31 cellular contexts compared by ENCODE assay signal in the genomic region with DNA sequence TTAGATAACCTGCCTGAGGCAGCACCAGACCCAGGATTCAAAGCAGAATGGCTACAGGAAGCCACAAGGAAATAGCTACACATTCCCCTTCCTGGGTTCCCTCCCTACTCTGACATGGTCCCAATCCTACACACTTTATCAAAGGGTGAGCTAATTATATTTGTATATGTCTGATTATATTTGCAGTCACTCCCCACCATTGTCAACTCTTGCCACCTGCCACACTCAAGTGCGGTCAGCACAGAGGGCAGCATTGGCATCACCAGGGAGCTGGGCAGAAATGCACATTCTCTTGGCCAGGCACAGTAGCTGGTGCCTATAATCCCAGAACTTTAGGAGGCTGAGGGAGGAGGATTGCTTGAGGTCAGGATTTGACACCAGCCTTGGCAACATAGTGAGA.
DNase-seq lines count a peak whose midpoint lies in the region; ATAC-seq, FAIRE-seq and TF ChIP-seq lines count a peak whose summit lies in the region.
"Had no signal": no experiment of that assay in that cellular context is flagged by ENCODE, and none has a peak within 500 bp of the region (broad histone marks: within the 10 kb centered on the region; RNA-seq: fewer than 3 reads in every experiment).

No MANE protein-coding gene starts in this region.

- H3K27me3 ChIP-seq in ascending aorta (no peaks in the 10 kb centered on the region), subcutaneous abdominal adipose tissue (ENCODE audit: control insufficient read depth in 5 of 5, insufficient read depth in 4 of 5, low read length in 5 of 5) (peaks cover 0 to 2% (median 0%) of the 10 kb centered on the region in 5 donors), MG63 (no peaks in the 10 kb centered on the region), SJCRH30 (no peaks in the 10 kb centered on the region)
- H3K27me3 ChIP-seq: colonic mucosa had no signal

- no peak for FAIRE-seq in D721Med (lab: Jason Lieb, UNC)
- FAIRE-seq: bronchial epithelial cell, kidney had no signal

- no peaks in the 10 kb centered on the region for H3K9me3 ChIP-seq in ascending aorta
- H3K9me3 ChIP-seq in subcutaneous abdominal adipose tissue (ENCODE audit: control insufficient read depth in 5 of 5, low read length in 5 of 5), result no peaks in the 10 kb centered on the region
- H3K9me3 ChIP-seq in MG63, result no peaks in the 10 kb centered on the region
- H3K9me3 ChIP-seq in SJCRH30 (replicated peaks), result no peaks in the 10 kb centered on the region
- H3K9me3 ChIP-seq: colonic mucosa, lower lobe of right lung had no signal

- TF ChIP-seq CTCF in ascending aorta (IDR thresholded peaks at IDR 0.05) (no peak), D721Med (IDR thresholded peaks at IDR 0.05; ENCODE audit: insufficient read depth, missing control alignments) (no peak)

- no peak overlapping the region for H3K4me3 ChIP-seq in ascending aorta
- H3K4me3 ChIP-seq in subcutaneous abdominal adipose tissue (ENCODE audit: low read depth in 1 of 5, low read length in 5 of 5), result no peak overlapping the region
- H3K4me3 ChIP-seq in MG63, result no peak overlapping the region
- no peak overlapping the region for H3K4me3 ChIP-seq in SJCRH30
- H3K4me3 ChIP-seq: colonic mucosa, lower lobe of right lung, smooth muscle cell had no signal

- ATAC-seq in left colon, result peak; percentile 77
- ATAC-seq: effector memory CD8-positive, alpha-beta T cell; naive thymus-derived CD8-positive, alpha-beta T cell; T-cell had no signal

- H3K27ac ChIP-seq in ascending aorta, result peak overlapping the region; percentile 89 to 95
- peak overlapping the region; percentile 99 for H3K27ac ChIP-seq in subcutaneous abdominal adipose tissue (ENCODE audit: low read depth, low read length)
- no peak overlapping the region for H3K27ac ChIP-seq in SJCRH30
- H3K27ac ChIP-seq: C4-2B, colonic mucosa, HL-60, lower lobe of right lung had no signal

- H3K36me3 ChIP-seq in ascending aorta (peaks cover 69 to 75% of the 10 kb centered on the region in 2 donors), subcutaneous abdominal adipose tissue (ENCODE audit: control insufficient read depth in 5 of 5, insufficient read depth in 5 of 5, low read length in 5 of 5) (peaks cover 14 to 77% (median 57%) of the 10 kb centered on the region in 5 donors), MG63 (no peaks in the 10 kb centered on the region), SJCRH30 (no peaks in the 10 kb centered on the region)
- H3K36me3 ChIP-seq: colonic mucosa had no signal

- peaks cover 25 to 51% of the 10 kb centered on the region in 2 donors for H3K4me1 ChIP-seq in ascending aorta
- H3K4me1 ChIP-seq in subcutaneous abdominal adipose tissue (ENCODE audit: control insufficient read depth in 5 of 5, insufficient read depth in 5 of 5, low read length in 5 of 5), result peaks cover 23 to 62% (median 57%) of the 10 kb centered on the region in 5 donors
- H3K4me1 ChIP-seq in SJCRH30, result no peaks in the 10 kb centered on the region

- DNase-seq in NCI-H748 (lab: John Stamatoyannopoulos, UW; ENCODE audit: unreplicated experiment) (peak; percentile 8), NCI-H748 treated with DMSO at 0.1 percent for 48 hours (lab: John Stamatoyannopoulos, UW) (no peak), ascending aorta (ENCODE audit: low spot score in 2 of 2) (no peak), left colon (peak; percentile 22 to 38), D721Med (ENCODE audit: insufficient read length, low spot score) (no peak), MG63 (no peak), SJCRH30 (no peak)
- DNase-seq: 8988T; activated CD4-positive, alpha-beta T cell treated with anti-CD3 and anti-CD28 coated beads for 48 hours; activated T-cell treated with anti-CD3 and anti-CD28 coated beads for 4 hours; colonic mucosa; DND-41; effector memory CD8-positive, alpha-beta T cell; GF-D8; HCEC 1CT; KG1; kidney; lower lobe of right lung; naive thymus-derived CD8-positive, alpha-beta T cell; NCI-H1417 treated with DMSO at 0.1 percent for 48 hours; NCI-H2081 treated with DMSO at 0.1 percent for 48 hours; NCI-H2227 treated with DMSO at 0.1 percent for 48 hours; RPMI8226; stimulated activated naive CD4-positive, alpha-beta T cell treated with Interleukin-2 at 50 U/mL for 16 hours; T-cell; trophoblast cell had no signal

- no peak overlapping the region for H3K9ac ChIP-seq in subcutaneous abdominal adipose tissue (ENCODE audit: low read length in 5 of 5)

- intact Hi-C loops in ascending aorta (cut with DNase I) (no loop called here), left colon (cut with DNase I, micrococcal nuclease) (no loop called here)

Comparison
In these comparisons a context has a peak if more than half of its experiments do, and no peak if none do; other contexts are left out.
1. DNase-seq: peak in NCI-H748 (single experiment) and left colon (2 of 2); none in NCI-H748 treated with DMSO at 0.1 percent for 48 hours (single experiment), ascending aorta (0 of 2), D721Med (single experiment), MG63 (single experiment) and SJCRH30 (0 of 2).